ENCODE assay signal across 16 cellular contexts in the genomic region with DNA sequence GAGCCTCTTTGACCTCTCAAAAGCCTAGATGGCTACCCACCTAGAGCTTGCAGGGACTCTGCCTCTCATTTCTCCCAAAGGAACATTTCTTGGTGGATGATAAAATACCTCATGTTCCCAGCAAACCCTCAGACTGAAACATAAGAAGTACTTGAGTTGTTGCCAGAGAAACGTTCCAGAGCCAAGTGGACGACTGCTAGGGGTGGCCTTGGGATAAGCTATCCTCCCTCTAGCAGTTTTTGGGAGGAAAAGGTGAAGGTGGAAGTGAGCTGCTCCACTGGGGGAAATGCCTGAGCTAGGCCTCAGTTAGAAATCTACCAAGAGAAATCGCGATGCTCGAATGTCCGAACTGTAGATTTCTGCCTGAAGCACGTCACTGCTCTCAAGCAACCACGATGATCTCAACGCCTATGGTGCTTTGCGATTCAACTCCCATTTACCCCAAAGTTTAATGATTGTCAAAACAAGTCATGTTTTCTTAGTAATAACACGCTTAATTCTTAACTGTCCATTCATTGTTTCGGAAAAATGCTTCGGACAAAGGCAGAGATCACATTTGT.
A peak's percentile ranks its signal among the peaks of the same experiment; 100 is the strongest.
DNase-seq lines count a peak whose midpoint lies in the region; ATAC-seq and TF ChIP-seq lines count a peak whose summit lies in the region.
"Had no signal": no experiment of that assay in that cellular context is flagged by ENCODE, and none has a peak within 500 bp of the region (broad histone marks: within the 10 kb centered on the region; RNA-seq: fewer than 3 reads in every experiment).

No MANE protein-coding gene starts in this region.

- H3K4me1 Mint-ChIP-seq in naive thymus-derived CD8-positive, alpha-beta T cell = no peaks in the 10 kb centered on the region

- no peaks in the 10 kb centered on the region for H3K4me1 ChIP-seq in right lobe of liver
- H3K4me1 ChIP-seq: pancreas had no signal

- intact Hi-C loops in right lobe of liver (cut with DNase I) = no loop called here

- DNase-seq in DMS79 treated with DMSO at 0.1 percent for 48 hours (lab: John Stamatoyannopoulos, UW) (peak; percentile 9), DMS79 (lab: John Stamatoyannopoulos, UW) (no peak), astrocyte of the hippocampus (ENCODE audit: low read depth, low spot score) (peak; percentile 6), kidney glomerular epithelial cell (lab: John Stamatoyannopoulos, UW) (peak; percentile 8), stromal cell of bone marrow (ENCODE audit: low read depth) (peak; percentile 36), right lobe of liver (no peak)
- DNase-seq in activated CD4-positive, CD25-positive, alpha-beta regulatory T cell treated with anti-CD3 and anti-CD28 coated beads, Interleukin-2, amount 50 U/mL, for 72 hours = no peak
- DNase-seq in naive thymus-derived CD8-positive, alpha-beta T cell = no peak
- DNase-seq: 8988T; activated CD4-positive, alpha-beta T cell treated with anti-CD3 and anti-CD28 coated beads, Interleukin-2, amount 50 U/mL, for 1 hour; activated gamma-delta T cell; anterior cingulate cortex; NK-92 treated with Interleukin-12 subunit alpha and Interleukin-12 subunit beta, amount 100 ng/mL, for 24 hours; pancreas had no signal

- ATAC-seq in naive thymus-derived CD8-positive, alpha-beta T cell = no peak
- no peak for ATAC-seq in right lobe of liver
- ATAC-seq: pancreas had no signal

- H3K4me3 Mint-ChIP-seq in naive thymus-derived CD8-positive, alpha-beta T cell = no peak overlapping the region

- H3K36me3 ChIP-seq in right lobe of liver = no peaks in the 10 kb centered on the region
- H3K36me3 ChIP-seq: BLaER1 treated with 17β-estradiol and CSF1 and Interleukin-3, amounts not matched to agents 10 nM and 100 nM; pancreas had no signal

- 50% methylated on average over 9 of the region's 13 CpGs for WGBS in right lobe of liver (ENCODE audit: insufficient coverage, low coverage, low lambda C conversion rate, missing lambda C conversion rate)

- H3K27me3 ChIP-seq in right lobe of liver = no peaks in the 10 kb centered on the region
- H3K27me3 ChIP-seq: BLaER1 treated with 17β-estradiol and CSF1 and Interleukin-3, amounts not matched to agents 10 nM and 100 nM; MG63; pancreas had no signal

- POLR2A ChIA-PET in naive thymus-derived CD8-positive, alpha-beta T cell (lab: Charles Lee) = no interaction called here

- peak overlapping the region in 1 of 3 donors; percentile 16 for H3K27ac ChIP-seq in right lobe of liver
- H3K27ac ChIP-seq: BLaER1 treated with 17β-estradiol and CSF1 and Interleukin-3, amounts not matched to agents 10 nM and 100 nM; pancreas had no signal

- H3K27me3 Mint-ChIP-seq in naive thymus-derived CD8-positive, alpha-beta T cell = peaks cover 0 to 10% (median 2%) of the 10 kb centered on the region in 5 donors

- no peak for TF ChIP-seq POLR2A in right lobe of liver (IDR thresholded peaks at IDR 0.05)

- no peak overlapping the region for H3K4me3 ChIP-seq in right lobe of liver
- H3K4me3 ChIP-seq: BLaER1 treated with 17β-estradiol and CSF1 and Interleukin-3, amounts not matched to agents 10 nM and 100 nM; MG63; pancreas had no signal

- no peaks in the 10 kb centered on the region for H3K9me3 ChIP-seq in right lobe of liver
- H3K9me3 ChIP-seq: BLaER1 treated with 17β-estradiol and CSF1 and Interleukin-3, amounts not matched to agents 10 nM and 100 nM; MG63; pancreas had no signal

- peaks cover 0 to 10% (median 0%) of the 10 kb centered on the region in 9 donors for H3K9me3 Mint-ChIP-seq in naive thymus-derived CD8-positive, alpha-beta T cell

- no peak overlapping the region for H3K27ac Mint-ChIP-seq in naive thymus-derived CD8-positive, alpha-beta T cell

- H3K36me3 Mint-ChIP-seq in naive thymus-derived CD8-positive, alpha-beta T cell = no peaks in the 10 kb centered on the region

- TF ChIP-seq CTCF in right lobe of liver (IDR thresholded peaks at IDR 0.05) = no peak

Comparison
In these comparisons a context has a peak if more than half of its experiments do, and no peak if none do; other contexts are left out.
1. DNase-seq: peak in DMS79 treated with DMSO at 0.1 percent for 48 hours (single experiment), astrocyte of the hippocampus (single experiment), kidney glomerular epithelial cell (single experiment) and stromal cell of bone marrow (single experiment); none in DMS79 (single experiment), activated CD4-positive, CD25-positive, alpha-beta regulatory T cell treated with anti-CD3 and anti-CD28 coated beads, Interleukin-2, amount 50 U/mL, for 72 hours (single experiment), naive thymus-derived CD8-positive, alpha-beta T cell (0 of 10) and right lobe of liver (0 of 3).